Comparison of ENCODE assay signal across 8 cellular contexts in the genomic region with DNA sequence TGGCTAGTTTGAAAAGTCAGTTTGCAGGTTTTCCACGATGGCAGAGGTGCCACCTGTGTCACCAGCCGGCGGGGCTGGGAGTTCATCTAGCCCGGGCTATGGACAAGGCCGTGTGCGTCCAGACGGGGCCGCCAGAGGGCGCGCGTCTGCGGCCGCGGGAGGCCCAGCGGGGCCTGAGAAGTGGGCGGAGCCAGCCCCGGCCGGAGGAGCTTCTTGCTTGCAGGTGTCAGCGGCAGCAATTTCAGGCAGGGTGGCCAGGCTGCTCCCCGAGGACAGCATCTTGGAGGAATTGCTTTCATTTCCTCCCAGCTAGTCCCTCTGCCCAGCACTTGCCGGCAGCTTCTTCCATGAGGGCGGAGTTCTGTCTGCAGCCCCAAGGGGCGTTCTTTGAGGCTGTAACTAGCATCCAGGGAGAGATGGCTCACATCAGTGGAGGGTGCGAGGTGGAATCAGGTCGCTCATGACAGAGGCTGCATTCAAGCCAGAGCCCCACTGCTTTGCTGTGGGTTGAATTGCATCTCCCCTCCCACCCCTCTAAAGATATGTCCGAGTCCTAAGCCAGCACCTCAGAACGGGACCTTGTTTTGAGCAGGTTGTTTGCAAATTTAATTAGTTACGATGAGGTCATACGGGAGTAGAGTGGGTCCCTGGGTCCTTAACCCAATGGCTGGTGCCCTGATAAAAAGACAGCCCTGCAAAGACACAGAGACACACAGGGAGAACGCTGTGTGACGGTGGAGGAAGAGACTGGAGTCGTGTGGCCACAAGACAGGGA.
DNase-seq lines count a peak whose midpoint lies in the region; ATAC-seq and TF ChIP-seq lines count a peak whose summit lies in the region.

No MANE protein-coding gene starts in this region.

- H3K36me3 Mint-ChIP-seq in naive thymus-derived CD8-positive, alpha-beta T cell: no peaks in the 10 kb centered on the region

- no peak overlapping the region for H3K4me3 ChIP-seq in OCI-LY1 (ENCODE audit: low read depth, low read length, poor library complexity, severe bottlenecking)

- ATAC-seq in GM21423 (IDR thresholded peaks at IDR 0.05; ENCODE audit: unreplicated experiment) (peak; percentile 97), esophagus mucosa (peak; percentile 93)
- ATAC-seq in naive thymus-derived CD8-positive, alpha-beta T cell: peak; percentile 75 to 77

- no peaks in the 10 kb centered on the region for H3K36me3 ChIP-seq in OCI-LY1 (ENCODE audit: insufficient read depth, low read length)

- no peaks in the 10 kb centered on the region for H3K9me3 Mint-ChIP-seq in naive thymus-derived CD8-positive, alpha-beta T cell

- peaks cover 12 to 22% (median 15%) of the 10 kb centered on the region in 4 donors for H3K4me1 Mint-ChIP-seq in naive thymus-derived CD8-positive, alpha-beta T cell

- no peaks in the 10 kb centered on the region for H3K79me2 ChIP-seq in OCI-LY1 (ENCODE audit: insufficient read depth, low read length)

- DNase-seq in DMS 273 (lab: John Stamatoyannopoulos, UW; ENCODE audit: unreplicated experiment): peak; percentile 88
- DNase-seq in HT1080 (ENCODE audit: low read depth): peak; percentile 67
- DNase-seq in activated T-cell treated with anti-CD3 and anti-CD28 coated beads for 1 hour (ENCODE audit: low read depth): peak; percentile 73
- peak; percentile 63 to 86 (median 80) for DNase-seq in naive thymus-derived CD8-positive, alpha-beta T cell
- DNase-seq in stimulated activated CD8-positive, alpha-beta memory T cell treated with anti-CD3 and anti-CD28 coated beads, Interleukin-7, amount 100 ng/mL, for 48 hours (ENCODE audit: extremely low read depth in 1 of 2, low read depth in 1 of 2): peak; percentile 71 to 73

- H3F3A ChIP-seq in OCI-LY1 (ENCODE audit: insufficient read depth, low read length): no peaks in the 10 kb centered on the region

- H3K27me3 ChIP-seq in OCI-LY1 (ENCODE audit: insufficient read depth, low read length): no peaks in the 10 kb centered on the region

- POLR2A ChIA-PET in naive thymus-derived CD8-positive, alpha-beta T cell (lab: Charles Lee): interaction anchor here (1.5 to 1.9 kb wide), 2 partner anchors 25 to 31 kb away, joined by 6 to 7 read pairs; no protein-coding TSS in a partner anchor

- H3K27ac Mint-ChIP-seq in naive thymus-derived CD8-positive, alpha-beta T cell: peak overlapping the region; percentile 27 to 91 (median 88)

- no peak overlapping the region for H2AFZ ChIP-seq in OCI-LY1 (ENCODE audit: low read length)

- peak overlapping the region; percentile 76 to 92 (median 84) for H3K4me3 Mint-ChIP-seq in naive thymus-derived CD8-positive, alpha-beta T cell

- no peaks in the 10 kb centered on the region for H3K9me2 ChIP-seq in OCI-LY1 (ENCODE audit: low read depth, low read length)

- no peaks in the 10 kb centered on the region for H4K20me1 ChIP-seq in OCI-LY1 (ENCODE audit: insufficient read depth, low read length)

- no peak overlapping the region for H3K9ac ChIP-seq in OCI-LY1 (ENCODE audit: low read length)

- no peaks in the 10 kb centered on the region for H3K4me1 ChIP-seq in OCI-LY1 (ENCODE audit: insufficient read depth, low read length, severe bottlenecking)

- no peaks in the 10 kb centered on the region for H3K9me3 ChIP-seq in OCI-LY1 (ENCODE audit: low read length)

- TF ChIP-seq CTCF in OCI-LY1 (IDR thresholded peaks at IDR 0.05; ENCODE audit: low read length): peak; percentile 92

- no peaks in the 10 kb centered on the region for H3K27me3 Mint-ChIP-seq in naive thymus-derived CD8-positive, alpha-beta T cell

- H3K4me2 ChIP-seq in OCI-LY1 (ENCODE audit: low read length): peak overlapping the region; percentile 46

- H3K27ac ChIP-seq in OCI-LY1 (ENCODE audit: low read depth, low read length, poor library complexity, severe bottlenecking): no peak overlapping the region
